Comparison of ENCODE assay signal across 8 cellular contexts in the genomic region with DNA sequence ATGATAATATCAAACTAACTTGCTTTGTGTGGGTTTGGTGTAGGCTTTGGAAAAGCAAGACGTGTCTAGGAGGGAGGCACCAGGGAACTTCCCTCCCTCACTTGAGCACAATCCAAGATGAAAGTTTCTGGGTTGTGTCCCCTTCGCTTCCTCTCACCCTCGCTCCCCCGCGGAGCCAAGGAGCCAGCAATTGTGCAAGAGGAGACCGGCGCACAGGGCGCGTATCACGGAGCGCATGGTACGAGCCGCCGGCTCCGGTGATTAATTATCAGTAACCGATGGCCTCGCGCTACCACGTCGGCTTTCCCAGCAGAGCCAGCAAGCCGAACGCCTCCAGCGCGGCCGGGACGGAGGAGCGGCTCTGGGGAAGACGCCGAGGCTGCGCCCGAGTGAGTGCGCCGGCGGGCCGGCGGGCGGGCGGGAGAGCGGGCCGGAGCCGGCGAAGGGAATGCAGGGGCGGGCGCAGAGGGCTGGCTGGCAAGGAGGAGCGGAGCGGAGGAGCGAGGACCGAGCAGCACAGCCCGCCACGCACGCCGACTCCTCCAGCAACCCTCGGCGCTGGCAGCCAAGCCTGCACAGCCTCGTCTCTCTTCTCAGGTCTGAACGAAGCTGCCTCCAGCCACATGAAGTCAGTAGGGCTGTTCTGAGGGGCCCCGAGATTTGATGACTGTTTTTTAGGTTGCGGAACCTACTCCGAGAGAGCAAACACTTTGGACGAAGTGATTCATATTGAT.
A peak's percentile ranks its signal among the peaks of the same experiment; 100 is the strongest.
DNase-seq lines count a peak whose midpoint lies in the region; ATAC-seq, FAIRE-seq and TF ChIP-seq lines count a peak whose summit lies in the region.

No MANE protein-coding gene starts in this region.

- H3K36me3 Mint-ChIP-seq in activated T-helper 17 cell treated with anti-CD3 and anti-CD28 coated beads, Interleukin-2, amount 50 U/mL, for 72 hours (ENCODE audit: low read depth), result no peaks in the 10 kb centered on the region

- H3K27me3 Mint-ChIP-seq in activated T-helper 17 cell treated with anti-CD3 and anti-CD28 coated beads, Interleukin-2, amount 50 U/mL, for 72 hours, result peaks cover 28% of the 10 kb centered on the region

- H3K4me1 Mint-ChIP-seq in activated T-helper 17 cell treated with anti-CD3 and anti-CD28 coated beads, Interleukin-2, amount 50 U/mL, for 72 hours, result no peaks in the 10 kb centered on the region

- ATAC-seq in SK-N-SH treated with all-trans-retinoic acid at 6 μM for 48 hours, result peak; percentile 86
- no peak for ATAC-seq in activated T-helper 17 cell treated with anti-CD3 and anti-CD28 coated beads, Interleukin-2, amount 50 U/mL, for 72 hours (replicated peaks)

- no peak for TF ChIP-seq CTCF in HFF-Myc (IDR thresholded peaks at IDR 0.05; ENCODE audit: low read depth, low read length, missing control alignments)

- FAIRE-seq in urothelium cell line (lab: Jason Lieb, UNC), result no peak

- peak overlapping the region; percentile 60 for H3K4me3 ChIP-seq in HFF-Myc (replicated peaks; ENCODE audit: low read depth, low read length)

- DNase-seq in AG08396 (ENCODE audit: low spot score) (peak; percentile 71), HFF-Myc (ENCODE audit: extremely low read depth, low read depth) (no peak), fibroblast of gingiva (ENCODE audit: low read depth) (peak; percentile 87), mucosa of gallbladder (ENCODE audit: low spot score) (peak; percentile 65), urothelium cell line (ENCODE audit: low spot score) (peak; percentile 61), LoVo (ENCODE audit: low spot score) (no peak)

- H3K4me3 Mint-ChIP-seq in activated T-helper 17 cell treated with anti-CD3 and anti-CD28 coated beads, Interleukin-2, amount 50 U/mL, for 72 hours, result no peak overlapping the region

- H3K9me3 Mint-ChIP-seq in activated T-helper 17 cell treated with anti-CD3 and anti-CD28 coated beads, Interleukin-2, amount 50 U/mL, for 72 hours, result no peaks in the 10 kb centered on the region

- no peak overlapping the region for H3K27ac Mint-ChIP-seq in activated T-helper 17 cell treated with anti-CD3 and anti-CD28 coated beads, Interleukin-2, amount 50 U/mL, for 72 hours

TF ChIP-seq in SK-N-SH treated with all-trans-retinoic acid at 6 μM for 48 hours, 23 proteins besides CTCF, POLR2A, EP300 and RAD21:
- TF ChIP-seq, protein P1, sequence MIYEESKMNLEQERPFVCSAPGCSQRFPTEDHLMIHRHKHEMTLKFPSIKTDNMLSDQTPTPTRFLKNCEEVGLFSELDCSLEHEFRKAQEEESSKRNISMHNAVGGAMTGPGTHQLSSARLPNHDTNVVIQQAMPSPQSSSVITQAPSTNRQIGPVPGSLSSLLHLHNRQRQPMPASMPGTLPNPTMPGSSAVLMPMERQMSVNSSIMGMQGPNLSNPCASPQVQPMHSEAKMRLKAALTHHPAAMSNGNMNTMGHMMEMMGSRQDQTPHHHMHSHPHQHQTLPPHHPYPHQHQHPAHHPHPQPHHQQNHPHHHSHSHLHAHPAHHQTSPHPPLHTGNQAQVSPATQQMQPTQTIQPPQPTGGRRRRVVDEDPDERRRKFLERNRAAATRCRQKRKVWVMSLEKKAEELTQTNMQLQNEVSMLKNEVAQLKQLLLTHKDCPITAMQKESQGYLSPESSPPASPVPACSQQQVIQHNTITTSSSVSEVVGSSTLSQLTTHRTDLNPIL (CRISPR knock-in tag; IDR thresholded peaks at IDR 0.05; ENCODE audit: low read depth), result no peak
- TF ChIP-seq TOX (CRISPR knock-in tag; IDR thresholded peaks at IDR 0.05; ENCODE audit: borderline replicate concordance) (no peak), PPARA (CRISPR knock-in tag; IDR thresholded peaks at IDR 0.05; ENCODE audit: borderline replicate concordance) (no peak), ZFP3 (CRISPR knock-in tag; IDR thresholded peaks at IDR 0.05) (peak; percentile 54; the same call in 1 of the 2 replicates)
- TF ChIP-seq, protein P2, sequence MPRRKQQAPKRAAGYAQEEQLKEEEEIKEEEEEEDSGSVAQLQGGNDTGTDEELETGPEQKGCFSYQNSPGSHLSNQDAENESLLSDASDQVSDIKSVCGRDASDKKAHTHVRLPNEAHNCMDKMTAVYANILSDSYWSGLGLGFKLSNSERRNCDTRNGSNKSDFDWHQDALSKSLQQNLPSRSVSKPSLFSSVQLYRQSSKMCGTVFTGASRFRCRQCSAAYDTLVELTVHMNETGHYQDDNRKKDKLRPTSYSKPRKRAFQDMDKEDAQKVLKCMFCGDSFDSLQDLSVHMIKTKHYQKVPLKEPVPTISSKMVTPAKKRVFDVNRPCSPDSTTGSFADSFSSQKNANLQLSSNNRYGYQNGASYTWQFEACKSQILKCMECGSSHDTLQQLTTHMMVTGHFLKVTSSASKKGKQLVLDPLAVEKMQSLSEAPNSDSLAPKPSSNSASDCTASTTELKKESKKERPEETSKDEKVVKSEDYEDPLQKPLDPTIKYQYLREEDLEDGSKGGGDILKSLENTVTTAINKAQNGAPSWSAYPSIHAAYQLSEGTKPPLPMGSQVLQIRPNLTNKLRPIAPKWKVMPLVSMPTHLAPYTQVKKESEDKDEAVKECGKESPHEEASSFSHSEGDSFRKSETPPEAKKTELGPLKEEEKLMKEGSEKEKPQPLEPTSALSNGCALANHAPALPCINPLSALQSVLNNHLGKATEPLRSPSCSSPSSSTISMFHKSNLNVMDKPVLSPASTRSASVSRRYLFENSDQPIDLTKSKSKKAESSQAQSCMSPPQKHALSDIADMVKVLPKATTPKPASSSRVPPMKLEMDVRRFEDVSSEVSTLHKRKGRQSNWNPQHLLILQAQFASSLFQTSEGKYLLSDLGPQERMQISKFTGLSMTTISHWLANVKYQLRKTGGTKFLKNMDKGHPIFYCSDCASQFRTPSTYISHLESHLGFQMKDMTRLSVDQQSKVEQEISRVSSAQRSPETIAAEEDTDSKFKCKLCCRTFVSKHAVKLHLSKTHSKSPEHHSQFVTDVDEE (CRISPR knock-in tag; IDR thresholded peaks at IDR 0.05), result 0 out of 2 replicates have a peak, but pooled peaks have one; percentile 19
TF ChIP-seq in SK-N-SH treated with all-trans-retinoic acid at 6 μM for 48 hours: peak in this region for 2.

Comparison
In these comparisons a context has a peak if more than half of its experiments do, and no peak if none do; other contexts are left out.
1. DNase-seq: peak in AG08396 (single experiment), fibroblast of gingiva (single experiment), mucosa of gallbladder (single experiment) and urothelium cell line (single experiment); none in HFF-Myc (single experiment) and LoVo (single experiment).